28 cellular contexts compared by ENCODE assay signal in genomic region chr9:118736406-118736805, GRCh38.
"Had no signal": no experiment of that assay in that cellular context is flagged by ENCODE, and none has a peak within 500 bp of the region (broad histone marks: within the 10 kb centered on the region; RNA-seq: fewer than 3 reads in every experiment).

No MANE protein-coding gene starts in this region.

- FAIRE-seq: small intestine had no signal

- ATAC-seq: natural killer cell; psoas muscle; right cardiac atrium; right lobe of liver; stimulated activated effector memory CD8-positive, alpha-beta T cell treated with anti-CD3 and anti-CD28 coated beads, Interleukin-12 subunit alpha, Interleukin-12 subunit beta, amount 100 ng/mL, for 72 hours; stimulated activated naive B cell treated with anti-CD40 and anti-IgM and Interleukin-4, amounts not matched to agents 10 μg/mL and 1 μg/mL and 100 μg/mL, for 72 hours; upper lobe of right lung had no signal

- DNase-seq: natural killer cell; occipital lobe; ovary; posterior cingulate gyrus; psoas muscle; right cardiac atrium; right lobe of liver; sigmoid colon; small intestine; stimulated activated CD4-positive, alpha-beta T cell treated with anti-CD3 and anti-CD28 coated beads, Interleukin-15, amount 100 ng/mL, for 24 hours; stimulated activated CD4-positive, alpha-beta T cell treated with anti-CD3 and anti-CD28 coated beads, Interleukin-2, amount 100 ng/mL, for 24 hours; stimulated activated CD4-positive, alpha-beta T cell treated with anti-CD3 and anti-CD28 coated beads, Interleukin-2, amount 100 ng/mL, for 48 hours; stimulated activated CD4-positive, alpha-beta T cell treated with anti-CD3 and anti-CD28 coated beads, Interleukin-4, amount 100 ng/mL, for 24 hours; stimulated activated naive B cell treated with anti-CD40 and anti-IgM and Interleukin-4, amounts not matched to agents 10 μg/mL and 1 μg/mL and 100 μg/mL, for 72 hours; stimulated activated naive CD4-positive, alpha-beta T cell treated with Interleukin-2 at 50 U/mL for 16 hours; stomach; thyroid gland; upper lobe of right lung; uterus had no signal

- H3K4me3 ChIP-seq: neural progenitor cell, ovary, psoas muscle, right lobe of liver, sigmoid colon, stomach, thoracic aorta, thyroid gland, tibial nerve, upper lobe of right lung, uterus had no signal

- H3K4me2 ChIP-seq: neural progenitor cell had no signal

- H3K36me3 ChIP-seq: neural progenitor cell, ovary, right lobe of liver, sigmoid colon, stomach, thoracic aorta, thyroid gland, tibial nerve, upper lobe of right lung, uterus had no signal

- H3K27ac ChIP-seq: neural progenitor cell, ovary, parathyroid adenoma, psoas muscle, right lobe of liver, sigmoid colon, stomach, thoracic aorta, thyroid gland, tibial nerve, upper lobe of right lung, uterus had no signal

- H3K27ac Mint-ChIP-seq: natural killer cell; nephron; neural progenitor cell; progenitor cell of endocrine pancreas; stimulated activated effector memory CD8-positive, alpha-beta T cell treated with anti-CD3 and anti-CD28 coated beads, Interleukin-12 subunit alpha, Interleukin-12 subunit beta, amount 100 ng/mL, for 72 hours; stimulated activated naive B cell treated with anti-CD40 and anti-IgM and Interleukin-4, amounts not matched to agents 10 μg/mL and 1 μg/mL and 100 μg/mL, for 72 hours; stimulated activated naive CD8-positive, alpha-beta T cell treated with anti-CD3 and anti-CD28 coated beads, Interleukin-15, Interleukin-2, amounts not matched to agents 100 ng/mL and 50 ng/mL, for 24 hours; type B pancreatic cell had no signal

- H3K27me3 ChIP-seq: neural progenitor cell, ovary, right lobe of liver, sigmoid colon, stomach, thyroid gland, tibial nerve, upper lobe of right lung, uterus had no signal

- H3K4me1 Mint-ChIP-seq: natural killer cell; nephron; neural progenitor cell; stimulated activated effector memory CD8-positive, alpha-beta T cell treated with anti-CD3 and anti-CD28 coated beads, Interleukin-12 subunit alpha, Interleukin-12 subunit beta, amount 100 ng/mL, for 72 hours; stimulated activated naive B cell treated with anti-CD40 and anti-IgM and Interleukin-4, amounts not matched to agents 10 μg/mL and 1 μg/mL and 100 μg/mL, for 72 hours had no signal

- H3K4me3 Mint-ChIP-seq: natural killer cell; nephron; neural progenitor cell; stimulated activated effector memory CD8-positive, alpha-beta T cell treated with anti-CD3 and anti-CD28 coated beads, Interleukin-12 subunit alpha, Interleukin-12 subunit beta, amount 100 ng/mL, for 72 hours; stimulated activated naive B cell treated with anti-CD40 and anti-IgM and Interleukin-4, amounts not matched to agents 10 μg/mL and 1 μg/mL and 100 μg/mL, for 72 hours; stimulated activated naive CD8-positive, alpha-beta T cell treated with anti-CD3 and anti-CD28 coated beads, Interleukin-15, Interleukin-2, amounts not matched to agents 100 ng/mL and 50 ng/mL, for 24 hours; type B pancreatic cell had no signal

- H3K79me2 ChIP-seq: parathyroid adenoma had no signal

- H3K36me3 Mint-ChIP-seq: stimulated activated effector memory CD8-positive, alpha-beta T cell treated with anti-CD3 and anti-CD28 coated beads, Interleukin-12 subunit alpha, Interleukin-12 subunit beta, amount 100 ng/mL, for 72 hours; stimulated activated naive B cell treated with anti-CD40 and anti-IgM and Interleukin-4, amounts not matched to agents 10 μg/mL and 1 μg/mL and 100 μg/mL, for 72 hours; type B pancreatic cell had no signal

- H3K9me3 ChIP-seq: ovary, right lobe of liver, thoracic aorta, thyroid gland, uterus had no signal

- H2AFZ ChIP-seq: neural progenitor cell, parathyroid adenoma had no signal

- H3K4me1 ChIP-seq: neural progenitor cell, parathyroid adenoma, psoas muscle, right lobe of liver, sigmoid colon, stomach, thyroid gland, tibial nerve, upper lobe of right lung, uterus had no signal

- H3K9ac ChIP-seq: neural progenitor cell, parathyroid adenoma had no signal

- H3K27me3 Mint-ChIP-seq: progenitor cell of endocrine pancreas; stimulated activated naive CD8-positive, alpha-beta T cell treated with anti-CD3 and anti-CD28 coated beads, Interleukin-15, Interleukin-2, amounts not matched to agents 100 ng/mL and 50 ng/mL, for 24 hours; type B pancreatic cell had no signal
